9 cellular contexts compared by ENCODE assay signal in genomic region chr3:49903451-49904424, GRCh38. TPM values are rescaled to one million over a fixed set of nuclear protein-coding genes. Genes with fewer than 3 reads are reported as not detected.
DNase-seq lines count a peak whose midpoint lies in the region; ATAC-seq, FAIRE-seq and TF ChIP-seq lines count a peak whose summit lies in the region.
"Had no signal": no experiment of that assay in that cellular context is flagged by ENCODE, and none has a peak within 500 bp of the region (broad histone marks: within the 10 kb centered on the region; RNA-seq: fewer than 3 reads in every experiment).

Gene MST1R, minus strand, starts transcription at chr3:49903873. Its CDS starts 264 bp downstream, at chr3:49903609.

- peak within 1 kb of the TSS; percentile 96 for H3K27ac Mint-ChIP-seq in activated CD4-positive, alpha-beta T cell treated with anti-CD3 and anti-CD28 coated beads, Interleukin-2, amount 10 ng/mL, durations not matched to agents 7 days and 5 days

- peaks cover 7% of the 10 kb centered on the region for H3K27me3 ChIP-seq in ectodermal cell (ENCODE audit: control insufficient read depth, insufficient read depth, low read length, poor library complexity, severe bottlenecking)

- TF ChIP-seq RAD21 in A549 (conservative IDR thresholded peaks at IDR 0.05 in 1 of 2, IDR thresholded peaks at IDR 0.05 in 1 of 2): no peak
- no peak for TF ChIP-seq RAD21 in Ishikawa (IDR thresholded peaks at IDR 0.05; ENCODE audit: low read depth)

- H3K4me2 ChIP-seq in A549: peak within 1 kb of the TSS; percentile 84

- WGBS in A549 (ENCODE audit: missing lambda C conversion rate): 60% methylated on average over 25 of the region's 65 CpGs
- WGBS in ectodermal cell, 2 experiments: 43 to 44% methylated on average over 64 to 65 of the region's 65 CpGs

- ATAC-seq in A549: peak; percentile 68 to 85
- peak; percentile 57 for ATAC-seq in GM19328 (IDR thresholded peaks at IDR 0.05; ENCODE audit: unreplicated experiment)
- ATAC-seq in mucosa of descending colon: peak; percentile 81
- ATAC-seq in GM18873 (IDR thresholded peaks at IDR 0.05; ENCODE audit: low FRiP score, unreplicated experiment): no peak

- TF ChIP-seq EP300 in A549 (IDR thresholded peaks at IDR 0.05) (no peak), Ishikawa (IDR thresholded peaks at IDR 0.05; ENCODE audit: borderline replicate concordance) (no peak)

- no peaks in the 10 kb centered on the region for H3K9me3 Mint-ChIP-seq in activated CD4-positive, alpha-beta T cell treated with anti-CD3 and anti-CD28 coated beads, Interleukin-2, amount 10 ng/mL, durations not matched to agents 7 days and 5 days

- CTCF ChIA-PET in A549 (lab: Yijun Ruan, JAX): interaction anchor here (0.8 to 4.9 kb wide), 4 partner anchors 25 to 101 kb away, joined by 3 to 46 read pairs (median 15); partner anchors contain the start of gene INKA1
- CTCF ChIA-PET in activated CD4-positive, alpha-beta T cell treated with anti-CD3 and anti-CD28 coated beads, Interleukin-2, amount 10 ng/mL, durations not matched to agents 7 days and 5 days (lab: Charles Lee): interaction anchor here (2.0 kb wide), 1 partner anchor 22 kb away, joined by 5 read pairs; no protein-coding TSS in a partner anchor

- H3K4me3 ChIP-seq in A549: peak within 1 kb of the TSS; percentile 34
- H3K4me3 ChIP-seq in ectodermal cell (ENCODE audit: insufficient read depth, low read depth, low read length): peak within 1 kb of the TSS; percentile 25
- H3K4me3 ChIP-seq in mucosa of descending colon: peak within 1 kb of the TSS; percentile 25

- no peaks in the 10 kb centered on the region for H3K27me3 Mint-ChIP-seq in activated CD4-positive, alpha-beta T cell treated with anti-CD3 and anti-CD28 coated beads, Interleukin-2, amount 10 ng/mL, durations not matched to agents 7 days and 5 days

- intact Hi-C loops in mucosa of descending colon (cut with DNase I, micrococcal nuclease): no loop called here

- H3K36me3 Mint-ChIP-seq in activated CD4-positive, alpha-beta T cell treated with anti-CD3 and anti-CD28 coated beads, Interleukin-2, amount 10 ng/mL, durations not matched to agents 7 days and 5 days (ENCODE audit: low read depth): peaks cover 5% of the 10 kb centered on the region

- H3K4me1 Mint-ChIP-seq in activated CD4-positive, alpha-beta T cell treated with anti-CD3 and anti-CD28 coated beads, Interleukin-2, amount 10 ng/mL, durations not matched to agents 7 days and 5 days: peaks cover 44% of the 10 kb centered on the region

- TF ChIP-seq CTCF in A549 (IDR thresholded peaks at IDR 0.05) (no peak), mucosa of descending colon (IDR thresholded peaks at IDR 0.05) (no peak)

- H3K9me3 ChIP-seq in A549 (no peaks in the 10 kb centered on the region), ectodermal cell (ENCODE audit: control insufficient read depth, low read length) (no peaks in the 10 kb centered on the region), mucosa of descending colon (no peaks in the 10 kb centered on the region)

- peak within 1 kb of the TSS; percentile 87 for H3K4me3 Mint-ChIP-seq in activated CD4-positive, alpha-beta T cell treated with anti-CD3 and anti-CD28 coated beads, Interleukin-2, amount 10 ng/mL, durations not matched to agents 7 days and 5 days

- peak; percentile 48; the same call in 1 of the 2 replicates for TF ChIP-seq POLR2A in A549 (IDR thresholded peaks at IDR 0.05; ENCODE audit: low read length)

- H3K27ac ChIP-seq in A549 (peak within 1 kb of the TSS; percentile 85 to 93), ectodermal cell (ENCODE audit: insufficient read depth, low read depth, low read length, poor library complexity, severe bottlenecking) (no peak within 1 kb of the TSS)

- H3K4me1 ChIP-seq in A549 (peaks cover 62% of the 10 kb centered on the region), ectodermal cell (ENCODE audit: control insufficient read depth, insufficient read depth, low read length) (peaks cover 5% of the 10 kb centered on the region), mucosa of descending colon (ENCODE audit: low read depth) (peaks cover 59% of the 10 kb centered on the region)

- DNase-seq in A549 (ENCODE audit: low read depth in 1 of 2, low spot score in 1 of 2): peak; percentile 74 to 76
- DNase-seq in activated CD4-positive, alpha-beta T cell treated with anti-CD3 and anti-CD28 coated beads, Interleukin-2, amount 10 ng/mL, durations not matched to agents 7 days and 5 days: peak; percentile 90
- peak; percentile 94 to 96 (median 94) for DNase-seq in mucosa of descending colon
- peak; percentile 36 to 75 for DNase-seq in stimulated activated CD8-positive, alpha-beta memory T cell treated with anti-CD3 and anti-CD28 coated beads, Interleukin-7, amount 100 ng/mL, for 4 hours (ENCODE audit: low read depth in 2 of 2)

- POLR2A ChIA-PET in A549 (lab: Yijun Ruan, JAX): no interaction called here
- POLR2A ChIA-PET in activated CD4-positive, alpha-beta T cell treated with anti-CD3 and anti-CD28 coated beads, Interleukin-2, amount 10 ng/mL, durations not matched to agents 7 days and 5 days (lab: Charles Lee): no interaction called here

- FAIRE-seq in A549 (lab: Jason Lieb, UNC): no peak

- H3K36me3 ChIP-seq in ectodermal cell (ENCODE audit: control insufficient read depth, insufficient read depth, low read length) (no peaks in the 10 kb centered on the region), mucosa of descending colon (ENCODE audit: low read depth) (no peaks in the 10 kb centered on the region)

TF ChIP-seq in A549, 52 proteins besides CTCF, POLR2A, EP300 and RAD21:
- peak in 1 of 2 experiments; percentile 41; a peak in 1 of 5 replicates for TF ChIP-seq JUN (IDR thresholded peaks at IDR 0.05)
- TF ChIP-seq E2F6 (IDR thresholded peaks at IDR 0.05; ENCODE audit: borderline replicate concordance, low read depth): peak; percentile 61; the same call in 1 of the 2 replicates
- TF ChIP-seq CBX8 (IDR thresholded peaks at IDR 0.05): no peak
- no peak for TF ChIP-seq KDM1A (IDR thresholded peaks at IDR 0.05; ENCODE audit: low read depth)
- TF ChIP-seq, protein P1, sequence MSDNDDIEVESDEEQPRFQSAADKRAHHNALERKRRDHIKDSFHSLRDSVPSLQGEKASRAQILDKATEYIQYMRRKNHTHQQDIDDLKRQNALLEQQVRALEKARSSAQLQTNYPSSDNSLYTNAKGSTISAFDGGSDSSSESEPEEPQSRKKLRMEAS (IDR thresholded peaks at IDR 0.05): peak; percentile 41; the same call in 1 of the 2 replicates
TF ChIP-seq in A549: peak in this region for 3.

TF ChIP-seq in Ishikawa, 13 proteins besides CTCF, POLR2A, EP300 and RAD21 (continues in another document):
- TF ChIP-seq CREB1 (IDR thresholded peaks at IDR 0.05; ENCODE audit: low read depth) (no peak), TEAD4 (IDR thresholded peaks at IDR 0.05) (no peak), ZBTB7A (IDR thresholded peaks at IDR 0.05; ENCODE audit: low read depth) (no peak), EGR1 (IDR thresholded peaks at IDR 0.05) (0 out of 2 replicates have a peak, but pooled peaks have one; percentile 17), TCF12 (IDR thresholded peaks at IDR 0.05; ENCODE audit: low read depth) (no peak), USF1 (IDR thresholded peaks at IDR 0.05) (no peak), NFIC (IDR thresholded peaks at IDR 0.05) (peak; percentile 13; the same call in 1 of the 2 replicates), YY1 (IDR thresholded peaks at IDR 0.05; ENCODE audit: low read depth) (no peak), FOXM1 (IDR thresholded peaks at IDR 0.05; ENCODE audit: borderline replicate concordance, low read depth) (no peak)
- TF ChIP-seq, protein P1 (IDR thresholded peaks at IDR 0.05): peak; percentile 83

RNA-seq across cellular contexts. Expression of gene MST1R, which starts in this region (rescaled TPM):
- 7.5 and 9.6 TPM in 2 replicates for polyA plus RNA-seq in A549 (2011; rRNA removed)
- 10.2 and 12.7 TPM in 2 replicates for polyA plus RNA-seq in A549 (2012; cell fraction: cytosol; rRNA removed)
- polyA plus RNA-seq in A549 (2012; cell fraction: nucleus; rRNA removed): 60.5 and 73.7 TPM in 2 replicates
- 5.9 to 6.1 TPM (median 6.0 TPM) in 3 replicates for polyA plus RNA-seq in A549 (2017; fragmentation: RNase III; extraction: RNeasy Plus Mini Kit Qiagen cat#74134 plus additional on column Dnase treatment)
- 23.9 and 26.0 TPM in 2 replicates for polyA minus RNA-seq in A549 (2011; rRNA and poly(A)+ RNA removed)
- total RNA-seq in activated CD4-positive, alpha-beta T cell treated with anti-CD3 and anti-CD28 coated beads, Interleukin-2, amount 10 ng/mL, durations not matched to agents 7 days and 5 days: 1 to 10 TPM; 4.1 to 5.2 TPM
- polyA plus RNA-seq in ectodermal cell (2013, experiment 1 of 4): 1.1 TPM
- polyA plus RNA-seq in ectodermal cell (2013, experiment 2 of 4): 1.5 TPM
- polyA plus RNA-seq in ectodermal cell (2013, experiment 3 of 4): 0.91 TPM
- polyA plus RNA-seq in ectodermal cell (2013, experiment 4 of 4): 2.9 TPM
- 100 to 1,000 TPM in 2 of 3 donors, 10 to 100 TPM in 1; 76.2 to 153 (median 124) TPM for total RNA-seq in mucosa of descending colon
- total RNA-seq: Daoy had no signal

Comparison
In these comparisons a context has a peak if more than half of its experiments do, and no peak if none do; other contexts are left out.
1. RNA of gene MST1R (total RNA-seq): 76.2 to 153 TPM in mucosa of descending colon; 4.1 to 5.2 TPM in activated CD4-positive, alpha-beta T cell treated with anti-CD3 and anti-CD28 coated beads, Interleukin-2, amount 10 ng/mL, durations not matched to agents 7 days and 5 days; every median in the first group is over 10 times any median in the second.
2. Peak in every context shown above with its lines, with median percentiles within 50 percentile points of each other: DNase-seq and H3K4me3 ChIP-seq.